In the genomic region with DNA sequence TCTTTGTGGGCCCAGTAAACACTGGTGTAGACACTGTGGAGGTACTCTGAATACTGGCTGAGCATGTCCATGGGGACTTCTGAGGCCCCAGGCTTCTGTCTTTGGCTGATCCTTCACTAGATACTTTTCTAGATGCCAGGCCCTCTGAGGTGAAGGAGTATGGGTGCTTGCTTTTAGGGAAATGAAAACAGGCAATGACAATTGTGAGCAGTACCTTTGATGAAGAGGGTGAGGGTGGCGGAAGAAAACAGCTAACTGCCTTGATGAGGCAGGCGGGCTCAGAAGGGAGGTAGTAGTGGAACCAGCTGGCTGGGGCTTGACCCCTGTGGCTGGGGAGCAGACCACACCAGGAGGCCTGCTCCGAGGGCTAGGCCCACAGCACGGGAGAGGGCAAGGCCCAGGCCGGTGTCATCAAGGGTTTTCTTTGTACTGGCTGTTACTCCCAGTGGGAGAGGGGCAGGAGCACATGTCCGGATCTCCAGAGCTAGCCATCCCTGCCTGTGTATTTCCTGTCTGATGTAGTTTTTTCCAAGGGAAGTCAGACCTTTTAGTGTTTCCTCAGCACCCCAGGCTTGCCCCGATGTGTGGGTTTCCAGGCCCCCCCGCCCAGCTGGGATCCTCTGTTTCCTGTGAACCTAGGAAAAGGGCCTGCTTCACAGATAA, we compare ENCODE assay signal across 8 cellular contexts.
DNase-seq lines count a peak whose midpoint lies in the region; ATAC-seq and TF ChIP-seq lines count a peak whose summit lies in the region.

No MANE protein-coding gene starts in this region.

- peak overlapping the region; percentile 4; the same call in 1 of the 2 replicates for H3K4me3 ChIP-seq in GM12864 (ENCODE audit: low read depth, low read length)

- TF ChIP-seq CTCF in GM12864 (IDR thresholded peaks at IDR 0.05; ENCODE audit: low read depth, low read length, missing control alignments) = no peak

- ATAC-seq in GM18867 (IDR thresholded peaks at IDR 0.05; ENCODE audit: unreplicated experiment) = no peak
- no peak for ATAC-seq in HG02870 (IDR thresholded peaks at IDR 0.05; ENCODE audit: unreplicated experiment)

- no peak for DNase-seq in GM12864 (ENCODE audit: low read depth)
- peak; percentile 11 for DNase-seq in activated T-cell treated with anti-CD3 and anti-CD28 coated beads for 4 hours
- DNase-seq in germinal center (ENCODE audit: low spot score) = peak; percentile 27
- peak; percentile 27 for DNase-seq in retina
- no peak for DNase-seq in NCI-H2171 treated with DMSO at 0.1 percent for 48 hours (lab: John Stamatoyannopoulos, UW)
- no peak for DNase-seq in NK-92 (lab: John Stamatoyannopoulos, UW; ENCODE audit: unreplicated experiment)

Comparison
In these comparisons a context has a peak if more than half of its experiments do, and no peak if none do; other contexts are left out.
1. DNase-seq: peak in activated T-cell treated with anti-CD3 and anti-CD28 coated beads for 4 hours (single experiment), germinal center (single experiment) and retina (single experiment); none in GM12864 (single experiment), NCI-H2171 treated with DMSO at 0.1 percent for 48 hours (single experiment) and NK-92 (single experiment).